Comparison of ENCODE assay signal across 1 cellular context in genomic region chr14:92693998-92694780, GRCh38.
TF ChIP-seq lines count a peak whose summit lies in the region.

No MANE protein-coding gene starts in this region.

TF ChIP-seq in HepG2, 621 proteins besides CTCF, POLR2A, EP300 and RAD21 (continued from another document):
- TF ChIP-seq DMAP1 (CRISPR knock-in tag; IDR thresholded peaks at IDR 0.05) (0 out of 2 replicates have a peak, but pooled peaks have one; percentile 34), ZNF644 (CRISPR knock-in tag; IDR thresholded peaks at IDR 0.05; ENCODE audit: low read depth) (0 out of 2 replicates have a peak, but pooled peaks have one; percentile 31), MXI1 (IDR thresholded peaks at IDR 0.05; ENCODE audit: borderline replicate concordance, low read depth, low read length) (peak; percentile 66; the same call in 1 of the 3 replicates), MEIS1 (CRISPR knock-in tag; IDR thresholded peaks at IDR 0.05; ENCODE audit: borderline replicate concordance) (peak; percentile 73; the same call in 1 of the 2 replicates), SALL1 (CRISPR knock-in tag; IDR thresholded peaks at IDR 0.05) (peak; percentile 47; the same call in 1 of the 2 replicates), MTA3 (CRISPR knock-in tag; IDR thresholded peaks at IDR 0.05) (no peak), ZEB1 (IDR thresholded peaks at IDR 0.05; ENCODE audit: insufficient replicate concordance, low read depth) (peak; percentile 81), FOSL1 (CRISPR knock-in tag; IDR thresholded peaks at IDR 0.05; ENCODE audit: borderline replicate concordance) (peak; percentile 74), MXD4 (CRISPR knock-in tag; IDR thresholded peaks at IDR 0.05) (0 out of 2 replicates have a peak, but pooled peaks have one; percentile 36), RARA (CRISPR knock-in tag; IDR thresholded peaks at IDR 0.05) (peak; percentile 39; the same call in 1 of the 2 replicates), PRDM15 (CRISPR knock-in tag; IDR thresholded peaks at IDR 0.05) (no peak), LCORL (IDR thresholded peaks at IDR 0.05) (no peak), LCORL (CRISPR knock-in tag; IDR thresholded peaks at IDR 0.05) (peak; percentile 37; the same call in 1 of the 2 replicates), PHF21A (CRISPR knock-in tag; IDR thresholded peaks at IDR 0.05) (peak; percentile 51), FOXA3 (CRISPR knock-in tag; IDR thresholded peaks at IDR 0.05) (peak; percentile 76), DNMT1 (CRISPR knock-in tag; IDR thresholded peaks at IDR 0.05) (no peak), MED8 (CRISPR knock-in tag; IDR thresholded peaks at IDR 0.05; ENCODE audit: insufficient replicate concordance) (no peak)
